In genomic region chr3:122014741-122015140, GRCh38 we compare ENCODE assay signal across 11 cellular contexts. TPM values are rescaled to one million over a fixed set of nuclear protein-coding genes. Genes with fewer than 3 reads are reported as not detected.
DNase-seq lines count a peak whose midpoint lies in the region; ATAC-seq and TF ChIP-seq lines count a peak whose summit lies in the region.
"Had no signal": no experiment of that assay in that cellular context is flagged by ENCODE, and none has a peak within 500 bp of the region (broad histone marks: within the 10 kb centered on the region; RNA-seq: fewer than 3 reads in every experiment).

No MANE protein-coding gene starts in this region.

- no peaks in the 10 kb centered on the region for H3K9me3 Mint-ChIP-seq in activated CD4-positive, alpha-beta T cell treated with anti-CD3 and anti-CD28 coated beads for 36 hours (ENCODE audit: low read depth)
- peaks cover 4% of the 10 kb centered on the region for H3K9me3 Mint-ChIP-seq in activated CD4-positive, alpha-beta T cell treated with anti-CD3 and anti-CD28 coated beads, Interleukin-2, amount 10 ng/mL, durations not matched to agents 7 days and 5 days

- no peaks in the 10 kb centered on the region for H3K27me3 ChIP-seq in foreskin keratinocyte
- H3K27me3 ChIP-seq: tibial nerve had no signal

- H3K27me3 Mint-ChIP-seq in activated CD4-positive, alpha-beta T cell treated with anti-CD3 and anti-CD28 coated beads for 36 hours: peaks cover 23% of the 10 kb centered on the region
- H3K27me3 Mint-ChIP-seq in activated CD4-positive, alpha-beta T cell treated with anti-CD3 and anti-CD28 coated beads, Interleukin-2, amount 10 ng/mL, durations not matched to agents 7 days and 5 days: peaks cover 36% of the 10 kb centered on the region

- H3K36me3 Mint-ChIP-seq in activated CD4-positive, alpha-beta T cell treated with anti-CD3 and anti-CD28 coated beads for 36 hours (ENCODE audit: low read depth): no peaks in the 10 kb centered on the region
- H3K36me3 Mint-ChIP-seq in activated CD4-positive, alpha-beta T cell treated with anti-CD3 and anti-CD28 coated beads, Interleukin-2, amount 10 ng/mL, durations not matched to agents 7 days and 5 days (ENCODE audit: low read depth): no peaks in the 10 kb centered on the region

- no peak for TF ChIP-seq CTCF in foreskin keratinocyte (conservative IDR thresholded peaks at IDR 0.05)

- POLR2A ChIA-PET in activated CD4-positive, alpha-beta T cell treated with anti-CD3 and anti-CD28 coated beads for 36 hours (lab: Charles Lee): no interaction called here
- POLR2A ChIA-PET in activated CD4-positive, alpha-beta T cell treated with anti-CD3 and anti-CD28 coated beads, Interleukin-2, amount 10 ng/mL, durations not matched to agents 7 days and 5 days (lab: Charles Lee): no interaction called here

- ATAC-seq in activated CD4-positive, alpha-beta T cell treated with anti-CD3 and anti-CD28 coated beads for 36 hours: peak; percentile 96
- ATAC-seq in GM21367 (IDR thresholded peaks at IDR 0.05; ENCODE audit: unreplicated experiment): peak; percentile 72
- peak; percentile 47 for ATAC-seq in HG03097 (IDR thresholded peaks at IDR 0.05; ENCODE audit: low FRiP score, unreplicated experiment)
- ATAC-seq in foreskin keratinocyte: peak; percentile 80

- peaks cover 12% of the 10 kb centered on the region for H3K4me1 Mint-ChIP-seq in activated CD4-positive, alpha-beta T cell treated with anti-CD3 and anti-CD28 coated beads for 36 hours
- H3K4me1 Mint-ChIP-seq in activated CD4-positive, alpha-beta T cell treated with anti-CD3 and anti-CD28 coated beads, Interleukin-2, amount 10 ng/mL, durations not matched to agents 7 days and 5 days: peaks cover 5% of the 10 kb centered on the region

- no peak overlapping the region for H3K4me3 Mint-ChIP-seq in activated CD4-positive, alpha-beta T cell treated with anti-CD3 and anti-CD28 coated beads for 36 hours
- no peak overlapping the region for H3K4me3 Mint-ChIP-seq in activated CD4-positive, alpha-beta T cell treated with anti-CD3 and anti-CD28 coated beads, Interleukin-2, amount 10 ng/mL, durations not matched to agents 7 days and 5 days

- H3K27ac ChIP-seq in foreskin keratinocyte: no peak overlapping the region
- no peak overlapping the region for H3K27ac ChIP-seq in caudate nucleus (ENCODE audit: low read depth, low read length)
- H3K27ac ChIP-seq: tibial nerve had no signal

- intact Hi-C loops in activated CD4-positive, alpha-beta T cell treated with anti-CD3 and anti-CD28 coated beads for 36 hours (cut with DNase I, micrococcal nuclease): loop anchor here in 1 of 2 experiments (2.0 kb wide), 1 partner anchor 78 kb away; no protein-coding TSS in a partner anchor

- peak; percentile 47 for DNase-seq in activated CD4-positive, alpha-beta T cell treated with anti-CD3 and anti-CD28 coated beads for 36 hours
- no peak for DNase-seq in activated CD4-positive, alpha-beta T cell treated with anti-CD3 and anti-CD28 coated beads, Interleukin-2, amount 10 ng/mL, durations not matched to agents 7 days and 5 days
- DNase-seq in foreskin keratinocyte (peak in 1 of 2 donors; percentile 52), epidermal melanocyte (ENCODE audit: insufficient read length, low spot score) (no peak), caudate nucleus (lab: John Stamatoyannopoulos, UW) (no peak), NCI-H748 treated with DMSO at 0.1 percent for 48 hours (lab: John Stamatoyannopoulos, UW) (no peak)
- DNase-seq: GF-D8 had no signal

- CTCF ChIA-PET in activated CD4-positive, alpha-beta T cell treated with anti-CD3 and anti-CD28 coated beads for 36 hours (lab: Charles Lee): no interaction called here
- CTCF ChIA-PET in activated CD4-positive, alpha-beta T cell treated with anti-CD3 and anti-CD28 coated beads, Interleukin-2, amount 10 ng/mL, durations not matched to agents 7 days and 5 days (lab: Charles Lee): interaction anchor here (1.7 kb wide), 1 partner anchor 11 kb away, joined by 3 read pairs; no protein-coding TSS in a partner anchor

- no peaks in the 10 kb centered on the region for H3K4me1 ChIP-seq in foreskin keratinocyte
- H3K4me1 ChIP-seq: tibial nerve had no signal

- no peak overlapping the region for H3K27ac Mint-ChIP-seq in activated CD4-positive, alpha-beta T cell treated with anti-CD3 and anti-CD28 coated beads for 36 hours
- H3K27ac Mint-ChIP-seq in activated CD4-positive, alpha-beta T cell treated with anti-CD3 and anti-CD28 coated beads, Interleukin-2, amount 10 ng/mL, durations not matched to agents 7 days and 5 days: no peak overlapping the region

RNA-seq across cellular contexts. Expression of gene ILDR1, which starts 7.3 kb away (rescaled TPM):
- under 1 TPM; 0.09 to 0.11 TPM for total RNA-seq in activated CD4-positive, alpha-beta T cell treated with anti-CD3 and anti-CD28 coated beads for 36 hours
- total RNA-seq in activated CD4-positive, alpha-beta T cell treated with anti-CD3 and anti-CD28 coated beads, Interleukin-2, amount 10 ng/mL, durations not matched to agents 7 days and 5 days: under 1 TPM in 1 of 2 experiments, not detected in 1; 0.17 TPM
- 0.07 TPM in 1 of 2 replicates, not detected in the other for total RNA-seq in foreskin keratinocyte
- polyA plus RNA-seq in foreskin keratinocyte: 0.02 TPM in 1 of 2 replicates, not detected in the other
- total RNA-seq: A673, tibial nerve had no signal

RNA-seq across cellular contexts. Expression of gene CD86, which starts 40.4 kb away (rescaled TPM):
- total RNA-seq in activated CD4-positive, alpha-beta T cell treated with anti-CD3 and anti-CD28 coated beads for 36 hours: under 1 TPM; 0.09 to 0.25 TPM
- 1 to 10 TPM; 1.9 to 2.5 TPM for total RNA-seq in activated CD4-positive, alpha-beta T cell treated with anti-CD3 and anti-CD28 coated beads, Interleukin-2, amount 10 ng/mL, durations not matched to agents 7 days and 5 days
- total RNA-seq in foreskin keratinocyte: 0.49 and 0.92 TPM in 2 replicates
- 0.61 and 0.68 TPM in 2 replicates for polyA plus RNA-seq in foreskin keratinocyte
- total RNA-seq: A673 had no signal
